Comparison of ENCODE assay signal across 9 cellular contexts in the genomic region with DNA sequence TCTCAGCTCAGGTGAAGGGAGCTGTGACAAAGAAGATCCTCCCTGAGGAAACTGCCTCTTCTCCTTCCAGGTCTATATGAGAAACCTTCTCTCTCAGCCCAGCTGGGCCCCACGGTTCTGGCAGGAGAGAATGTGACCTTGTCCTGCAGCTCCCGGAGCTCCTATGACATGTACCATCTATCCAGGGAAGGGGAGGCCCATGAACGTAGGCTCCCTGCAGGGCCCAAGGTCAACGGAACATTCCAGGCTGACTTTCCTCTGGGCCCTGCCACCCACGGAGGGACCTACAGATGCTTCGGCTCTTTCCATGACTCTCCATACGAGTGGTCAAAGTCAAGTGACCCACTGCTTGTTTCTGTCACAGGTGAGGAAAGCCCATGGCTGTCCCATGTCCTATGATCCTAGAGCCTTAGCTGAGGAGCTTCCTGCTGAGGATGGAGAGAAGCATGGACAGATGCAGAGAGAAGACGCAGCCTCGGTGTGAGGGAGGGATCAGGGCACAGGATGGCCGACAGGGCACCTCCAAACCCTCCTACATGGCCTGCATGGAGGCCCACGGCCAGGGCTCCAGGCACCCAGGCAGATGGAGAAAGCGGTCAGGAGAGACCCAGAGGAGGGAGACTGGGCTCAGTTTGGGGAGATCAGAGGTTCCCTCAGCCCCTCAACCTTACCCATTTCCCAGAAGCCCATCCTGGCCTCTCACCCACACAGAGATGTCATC. TPM values are rescaled to one million over a fixed set of nuclear protein-coding genes. Genes with fewer than 3 reads are reported as not detected.
"Had no signal": no experiment of that assay in that cellular context is flagged by ENCODE, and none has a peak within 500 bp of the region (broad histone marks: within the 10 kb centered on the region; RNA-seq: fewer than 3 reads in every experiment).

No MANE protein-coding gene starts in this region.

RNA-seq across cellular contexts. Expression of a gene that starts 5.7 kb away (rescaled TPM):
- total RNA-seq: LHCN-M2, MCF 10A, NCI-H460, OCI-LY7, PC-9, Peyer's patch, Right ventricle myocardium superior, SJSA1 had no signal
- polyA plus RNA-seq: SK-N-SH had no signal

RNA-seq across cellular contexts. Expression of a gene that starts 28.2 kb away (rescaled TPM):
- total RNA-seq: LHCN-M2, MCF 10A, NCI-H460, OCI-LY7, PC-9, Right ventricle myocardium superior, SJSA1 had no signal
- polyA plus RNA-seq: SK-N-SH had no signal

RNA-seq across cellular contexts. Expression of a gene that starts 36.9 kb away (rescaled TPM):
- total RNA-seq: LHCN-M2, MCF 10A, NCI-H460, OCI-LY7, PC-9, Peyer's patch, Right ventricle myocardium superior, SJSA1 had no signal
- polyA plus RNA-seq: SK-N-SH had no signal

RNA-seq across cellular contexts. Expression of a gene that starts 41.0 kb away (rescaled TPM):
- total RNA-seq: LHCN-M2, MCF 10A, NCI-H460, OCI-LY7, PC-9, Peyer's patch, Right ventricle myocardium superior, SJSA1 had no signal
- polyA plus RNA-seq: SK-N-SH had no signal

RNA-seq across cellular contexts. Expression of a gene that starts 51.0 kb away (rescaled TPM):
- total RNA-seq: LHCN-M2, MCF 10A, NCI-H460, OCI-LY7, PC-9, Peyer's patch, Right ventricle myocardium superior, SJSA1 had no signal
- polyA plus RNA-seq: SK-N-SH had no signal
